In the genomic region with DNA sequence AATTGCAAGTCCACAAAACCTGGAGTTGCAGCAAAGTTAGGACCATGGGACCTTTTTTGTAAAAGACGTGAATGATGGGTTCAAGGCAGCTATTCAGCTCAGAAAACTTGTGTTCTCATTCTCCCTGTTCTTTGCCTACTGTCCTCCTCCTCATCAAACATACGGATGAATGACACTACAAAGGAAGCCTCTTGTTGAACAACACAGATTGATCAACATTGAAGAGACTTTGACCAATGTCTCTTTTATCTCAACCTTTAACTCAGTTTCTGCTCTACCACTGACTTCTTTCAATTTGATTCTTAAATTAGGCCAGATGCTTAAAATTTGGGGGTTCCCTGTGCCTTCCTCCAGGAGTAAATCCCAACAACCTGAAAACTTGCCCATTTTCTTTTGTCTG, we compare ENCODE assay signal across 1 cellular context.
TF ChIP-seq lines count a peak whose summit lies in the region.

No MANE protein-coding gene starts in this region.

TF ChIP-seq in HepG2, 621 proteins besides CTCF, POLR2A, EP300 and RAD21 (continued from another document and continues in another):
- TF ChIP-seq, protein P1, sequence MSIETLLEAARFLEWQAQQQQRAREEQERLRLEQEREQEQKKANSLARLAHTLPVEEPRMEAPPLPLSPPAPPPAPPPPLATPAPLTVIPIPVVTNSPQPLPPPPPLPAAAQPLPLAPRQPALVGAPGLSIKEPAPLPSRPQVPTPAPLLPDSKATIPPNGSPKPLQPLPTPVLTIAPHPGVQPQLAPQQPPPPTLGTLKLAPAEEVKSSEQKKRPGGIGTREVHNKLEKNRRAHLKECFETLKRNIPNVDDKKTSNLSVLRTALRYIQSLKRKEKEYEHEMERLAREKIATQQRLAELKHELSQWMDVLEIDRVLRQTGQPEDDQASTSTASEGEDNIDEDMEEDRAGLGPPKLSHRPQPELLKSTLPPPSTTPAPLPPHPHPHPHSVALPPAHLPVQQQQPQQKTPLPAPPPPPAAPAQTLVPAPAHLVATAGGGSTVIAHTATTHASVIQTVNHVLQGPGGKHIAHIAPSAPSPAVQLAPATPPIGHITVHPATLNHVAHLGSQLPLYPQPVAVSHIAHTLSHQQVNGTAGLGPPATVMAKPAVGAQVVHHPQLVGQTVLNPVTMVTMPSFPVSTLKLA (IDR thresholded peaks at IDR 0.05): no peak
- TF ChIP-seq ELF3 (CRISPR knock-in tag; IDR thresholded peaks at IDR 0.05) (peak; percentile 53; the same call in 1 of the 2 replicates), PPARG (CRISPR knock-in tag; conservative IDR thresholded peaks at IDR 0.05) (peak; percentile 96), RCOR2 (CRISPR knock-in tag; IDR thresholded peaks at IDR 0.05) (peak; percentile 74; the same call in 1 of the 2 replicates), NCOA2 (CRISPR knock-in tag; IDR thresholded peaks at IDR 0.05) (peak; percentile 74), CEBPG (CRISPR knock-in tag; IDR thresholded peaks at IDR 0.05) (peak; percentile 62; the same call in 1 of the 2 replicates), TARDBP (CRISPR knock-in tag; IDR thresholded peaks at IDR 0.05) (peak; percentile 54; the same call in 1 of the 2 replicates), ZNF720 (CRISPR knock-in tag; IDR thresholded peaks at IDR 0.05) (no peak), NFIC (IDR thresholded peaks at IDR 0.05; ENCODE audit: low read length) (peak; percentile 85), MED1 (CRISPR knock-in tag; IDR thresholded peaks at IDR 0.05) (peak; percentile 48; the same call in 1 of the 2 replicates), HMG20B (CRISPR knock-in tag; conservative IDR thresholded peaks at IDR 0.05) (0 out of 2 replicates have a peak, but pooled peaks have one; percentile 54), EHMT2 (IDR thresholded peaks at IDR 0.05; ENCODE audit: borderline replicate concordance, low read depth, low read length) (peak; percentile 57; the same call in 1 of the 2 replicates), NR2F6 (IDR thresholded peaks at IDR 0.05) (peak; percentile 56), NR2F6 (CRISPR knock-in tag; IDR thresholded peaks at IDR 0.05) (peak; percentile 36; the same call in 1 of the 2 replicates), RXRB (CRISPR knock-in tag; IDR thresholded peaks at IDR 0.05; ENCODE audit: borderline replicate concordance) (peak; percentile 90), TEAD3 (CRISPR knock-in tag; optimal IDR thresholded peaks at IDR 0.05; ENCODE audit: borderline replicate concordance) (peak; percentile 53), ZNF652 (CRISPR knock-in tag; IDR thresholded peaks at IDR 0.05; ENCODE audit: borderline replicate concordance, low read depth) (no peak), ZNF180 (CRISPR knock-in tag; IDR thresholded peaks at IDR 0.05; ENCODE audit: borderline replicate concordance, low read depth) (no peak), ZNF30 (CRISPR knock-in tag; IDR thresholded peaks at IDR 0.05) (no peak), HMG20A (CRISPR knock-in tag; IDR thresholded peaks at IDR 0.05; ENCODE audit: borderline replicate concordance) (peak; percentile 84), TBP (CRISPR knock-in tag; IDR thresholded peaks at IDR 0.05) (no peak), HHEX (CRISPR knock-in tag; IDR thresholded peaks at IDR 0.05) (peak; percentile 49; the same call in 1 of the 2 replicates), CEBPB (IDR thresholded peaks at IDR 0.05; ENCODE audit: borderline replicate concordance, low read depth, low read length) (peak; percentile 46; the same call in 1 of the 2 replicates), POLR2AphosphoS5 (IDR thresholded peaks at IDR 0.05; ENCODE audit: low read depth, low read length) (no peak), ZFP36L1 (CRISPR knock-in tag; IDR thresholded peaks at IDR 0.05) (0 out of 2 replicates have a peak, but pooled peaks have one; percentile 42), RARA (CRISPR knock-in tag; IDR thresholded peaks at IDR 0.05) (peak; percentile 59; the same call in 1 of the 2 replicates), RBAK (CRISPR knock-in tag; IDR thresholded peaks at IDR 0.05) (peak; percentile 59; the same call in 1 of the 2 replicates), PTBP1 (IDR thresholded peaks at IDR 0.05; ENCODE audit: low read depth, low read length, poor library complexity, severe bottlenecking) (no peak), ZNF775 (CRISPR knock-in tag; IDR thresholded peaks at IDR 0.05; ENCODE audit: borderline replicate concordance) (no peak), SAP130 (CRISPR knock-in tag; IDR thresholded peaks at IDR 0.05; ENCODE audit: low read depth) (peak; percentile 44; the same call in 1 of the 2 replicates)
- TF ChIP-seq, protein P2, sequence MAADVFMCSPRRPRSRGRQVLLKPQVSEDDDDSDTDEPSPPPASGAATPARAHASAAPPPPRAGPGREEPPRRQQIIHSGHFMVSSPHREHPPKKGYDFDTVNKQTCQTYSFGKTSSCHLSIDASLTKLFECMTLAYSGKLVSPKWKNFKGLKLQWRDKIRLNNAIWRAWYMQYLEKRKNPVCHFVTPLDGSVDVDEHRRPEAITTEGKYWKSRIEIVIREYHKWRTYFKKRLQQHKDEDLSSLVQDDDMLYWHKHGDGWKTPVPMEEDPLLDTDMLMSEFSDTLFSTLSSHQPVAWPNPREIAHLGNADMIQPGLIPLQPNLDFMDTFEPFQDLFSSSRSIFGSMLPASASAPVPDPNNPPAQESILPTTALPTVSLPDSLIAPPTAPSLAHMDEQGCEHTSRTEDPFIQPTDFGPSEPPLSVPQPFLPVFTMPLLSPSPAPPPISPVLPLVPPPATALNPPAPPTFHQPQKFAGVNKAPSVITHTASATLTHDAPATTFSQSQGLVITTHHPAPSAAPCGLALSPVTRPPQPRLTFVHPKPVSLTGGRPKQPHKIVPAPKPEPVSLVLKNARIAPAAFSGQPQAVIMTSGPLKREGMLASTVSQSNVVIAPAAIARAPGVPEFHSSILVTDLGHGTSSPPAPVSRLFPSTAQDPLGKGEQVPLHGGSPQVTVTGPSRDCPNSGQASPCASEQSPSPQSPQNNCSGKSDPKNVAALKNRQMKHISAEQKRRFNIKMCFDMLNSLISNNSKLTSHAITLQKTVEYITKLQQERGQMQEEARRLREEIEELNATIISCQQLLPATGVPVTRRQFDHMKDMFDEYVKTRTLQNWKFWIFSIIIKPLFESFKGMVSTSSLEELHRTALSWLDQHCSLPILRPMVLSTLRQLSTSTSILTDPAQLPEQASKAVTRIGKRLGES (CRISPR knock-in tag; IDR thresholded peaks at IDR 0.05; ENCODE audit: borderline replicate concordance): no peak
- TF ChIP-seq, protein P3, sequence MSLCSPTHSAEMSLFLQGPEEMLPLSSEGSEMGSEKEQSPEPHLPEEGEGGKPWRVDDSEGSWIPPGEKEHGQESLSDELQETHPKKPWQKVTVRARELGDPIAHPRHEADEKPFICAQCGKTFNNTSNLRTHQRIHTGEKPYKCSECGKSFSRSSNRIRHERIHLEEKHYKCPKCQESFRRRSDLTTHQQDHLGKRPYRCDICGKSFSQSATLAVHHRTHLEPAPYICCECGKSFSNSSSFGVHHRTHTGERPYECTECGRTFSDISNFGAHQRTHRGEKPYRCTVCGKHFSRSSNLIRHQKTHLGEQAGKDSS (CRISPR knock-in tag; IDR thresholded peaks at IDR 0.05; ENCODE audit: borderline replicate concordance, low read depth): no peak
- TF ChIP-seq, protein P4, sequence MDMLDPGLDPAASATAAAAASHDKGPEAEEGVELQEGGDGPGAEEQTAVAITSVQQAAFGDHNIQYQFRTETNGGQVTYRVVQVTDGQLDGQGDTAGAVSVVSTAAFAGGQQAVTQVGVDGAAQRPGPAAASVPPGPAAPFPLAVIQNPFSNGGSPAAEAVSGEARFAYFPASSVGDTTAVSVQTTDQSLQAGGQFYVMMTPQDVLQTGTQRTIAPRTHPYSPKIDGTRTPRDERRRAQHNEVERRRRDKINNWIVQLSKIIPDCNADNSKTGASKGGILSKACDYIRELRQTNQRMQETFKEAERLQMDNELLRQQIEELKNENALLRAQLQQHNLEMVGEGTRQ (IDR thresholded peaks at IDR 0.05; ENCODE audit: low read depth, low read length): no peak
- TF ChIP-seq, protein P4 (CRISPR knock-in tag; IDR thresholded peaks at IDR 0.05; ENCODE audit: borderline replicate concordance): no peak
- TF ChIP-seq, protein P5, sequence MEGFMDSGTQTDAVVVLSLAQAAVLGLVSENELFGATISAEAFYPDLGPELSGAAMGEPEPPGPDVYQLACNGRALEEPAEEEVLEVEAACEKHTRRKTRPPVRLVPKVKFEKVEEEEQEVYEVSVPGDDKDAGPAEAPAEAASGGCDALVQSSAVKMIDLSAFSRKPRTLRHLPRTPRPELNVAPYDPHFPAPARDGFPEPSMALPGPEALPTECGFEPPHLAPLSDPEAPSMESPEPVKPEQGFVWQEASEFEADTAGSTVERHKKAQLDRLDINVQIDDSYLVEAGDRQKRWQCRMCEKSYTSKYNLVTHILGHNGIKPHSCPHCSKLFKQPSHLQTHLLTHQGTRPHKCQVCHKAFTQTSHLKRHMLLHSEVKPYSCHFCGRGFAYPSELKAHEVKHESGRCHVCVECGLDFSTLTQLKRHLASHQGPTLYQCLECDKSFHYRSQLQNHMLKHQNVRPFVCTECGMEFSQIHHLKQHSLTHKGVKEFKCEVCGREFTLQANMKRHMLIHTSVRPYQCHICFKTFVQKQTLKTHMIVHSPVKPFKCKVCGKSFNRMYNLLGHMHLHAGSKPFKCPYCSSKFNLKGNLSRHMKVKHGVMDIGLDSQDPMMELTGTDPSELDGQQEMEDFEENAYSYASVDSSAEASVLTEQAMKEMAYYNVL (CRISPR knock-in tag; IDR thresholded peaks at IDR 0.05; ENCODE audit: borderline replicate concordance): peak; percentile 96
- TF ChIP-seq, protein P6, sequence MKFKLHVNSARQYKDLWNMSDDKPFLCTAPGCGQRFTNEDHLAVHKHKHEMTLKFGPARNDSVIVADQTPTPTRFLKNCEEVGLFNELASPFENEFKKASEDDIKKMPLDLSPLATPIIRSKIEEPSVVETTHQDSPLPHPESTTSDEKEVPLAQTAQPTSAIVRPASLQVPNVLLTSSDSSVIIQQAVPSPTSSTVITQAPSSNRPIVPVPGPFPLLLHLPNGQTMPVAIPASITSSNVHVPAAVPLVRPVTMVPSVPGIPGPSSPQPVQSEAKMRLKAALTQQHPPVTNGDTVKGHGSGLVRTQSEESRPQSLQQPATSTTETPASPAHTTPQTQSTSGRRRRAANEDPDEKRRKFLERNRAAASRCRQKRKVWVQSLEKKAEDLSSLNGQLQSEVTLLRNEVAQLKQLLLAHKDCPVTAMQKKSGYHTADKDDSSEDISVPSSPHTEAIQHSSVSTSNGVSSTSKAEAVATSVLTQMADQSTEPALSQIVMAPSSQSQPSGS (CRISPR knock-in tag; IDR thresholded peaks at IDR 0.05): peak; percentile 23; the same call in 1 of the 2 replicates
- TF ChIP-seq, protein P7, sequence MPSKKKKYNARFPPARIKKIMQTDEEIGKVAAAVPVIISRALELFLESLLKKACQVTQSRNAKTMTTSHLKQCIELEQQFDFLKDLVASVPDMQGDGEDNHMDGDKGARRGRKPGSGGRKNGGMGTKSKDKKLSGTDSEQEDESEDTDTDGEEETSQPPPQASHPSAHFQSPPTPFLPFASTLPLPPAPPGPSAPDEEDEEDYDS (CRISPR knock-in tag; IDR thresholded peaks at IDR 0.05): 0 out of 2 replicates have a peak, but pooled peaks have one; percentile 16
- TF ChIP-seq, protein P8, sequence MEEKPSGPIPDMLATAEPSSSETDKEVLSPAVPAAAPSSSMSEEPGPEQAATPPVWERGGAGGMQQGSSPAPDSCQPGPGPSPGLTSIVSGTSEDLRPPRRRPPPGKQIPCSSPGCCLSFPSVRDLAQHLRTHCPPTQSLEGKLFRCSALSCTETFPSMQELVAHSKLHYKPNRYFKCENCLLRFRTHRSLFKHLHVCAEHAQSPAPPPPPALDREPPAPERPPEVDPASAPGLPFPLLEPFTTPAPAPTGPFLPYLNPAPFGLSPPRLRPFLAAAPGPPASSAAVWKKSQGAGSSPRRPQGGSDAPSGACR (CRISPR knock-in tag; IDR thresholded peaks at IDR 0.05): no peak
- TF ChIP-seq, protein P9, sequence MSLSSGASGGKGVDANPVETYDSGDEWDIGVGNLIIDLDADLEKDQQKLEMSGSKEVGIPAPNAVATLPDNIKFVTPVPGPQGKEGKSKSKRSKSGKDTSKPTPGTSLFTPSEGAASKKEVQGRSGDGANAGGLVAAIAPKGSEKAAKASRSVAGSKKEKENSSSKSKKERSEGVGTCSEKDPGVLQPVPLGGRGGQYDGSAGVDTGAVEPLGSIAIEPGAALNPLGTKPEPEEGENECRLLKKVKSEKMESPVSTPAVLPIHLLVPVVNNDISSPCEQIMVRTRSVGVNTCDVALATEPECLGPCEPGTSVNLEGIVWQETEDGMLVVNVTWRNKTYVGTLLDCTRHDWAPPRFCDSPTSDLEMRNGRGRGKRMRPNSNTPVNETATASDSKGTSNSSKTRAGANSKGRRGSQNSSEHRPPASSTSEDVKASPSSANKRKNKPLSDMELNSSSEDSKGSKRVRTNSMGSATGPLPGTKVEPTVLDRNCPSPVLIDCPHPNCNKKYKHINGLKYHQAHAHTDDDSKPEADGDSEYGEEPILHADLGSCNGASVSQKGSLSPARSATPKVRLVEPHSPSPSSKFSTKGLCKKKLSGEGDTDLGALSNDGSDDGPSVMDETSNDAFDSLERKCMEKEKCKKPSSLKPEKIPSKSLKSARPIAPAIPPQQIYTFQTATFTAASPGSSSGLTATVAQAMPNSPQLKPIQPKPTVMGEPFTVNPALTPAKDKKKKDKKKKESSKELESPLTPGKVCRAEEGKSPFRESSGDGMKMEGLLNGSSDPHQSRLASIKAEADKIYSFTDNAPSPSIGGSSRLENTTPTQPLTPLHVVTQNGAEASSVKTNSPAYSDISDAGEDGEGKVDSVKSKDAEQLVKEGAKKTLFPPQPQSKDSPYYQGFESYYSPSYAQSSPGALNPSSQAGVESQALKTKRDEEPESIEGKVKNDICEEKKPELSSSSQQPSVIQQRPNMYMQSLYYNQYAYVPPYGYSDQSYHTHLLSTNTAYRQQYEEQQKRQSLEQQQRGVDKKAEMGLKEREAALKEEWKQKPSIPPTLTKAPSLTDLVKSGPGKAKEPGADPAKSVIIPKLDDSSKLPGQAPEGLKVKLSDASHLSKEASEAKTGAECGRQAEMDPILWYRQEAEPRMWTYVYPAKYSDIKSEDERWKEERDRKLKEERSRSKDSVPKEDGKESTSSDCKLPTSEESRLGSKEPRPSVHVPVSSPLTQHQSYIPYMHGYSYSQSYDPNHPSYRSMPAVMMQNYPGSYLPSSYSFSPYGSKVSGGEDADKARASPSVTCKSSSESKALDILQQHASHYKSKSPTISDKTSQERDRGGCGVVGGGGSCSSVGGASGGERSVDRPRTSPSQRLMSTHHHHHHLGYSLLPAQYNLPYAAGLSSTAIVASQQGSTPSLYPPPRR (CRISPR knock-in tag; IDR thresholded peaks at IDR 0.05; ENCODE audit: borderline replicate concordance): peak; percentile 69
- TF ChIP-seq, protein P10, sequence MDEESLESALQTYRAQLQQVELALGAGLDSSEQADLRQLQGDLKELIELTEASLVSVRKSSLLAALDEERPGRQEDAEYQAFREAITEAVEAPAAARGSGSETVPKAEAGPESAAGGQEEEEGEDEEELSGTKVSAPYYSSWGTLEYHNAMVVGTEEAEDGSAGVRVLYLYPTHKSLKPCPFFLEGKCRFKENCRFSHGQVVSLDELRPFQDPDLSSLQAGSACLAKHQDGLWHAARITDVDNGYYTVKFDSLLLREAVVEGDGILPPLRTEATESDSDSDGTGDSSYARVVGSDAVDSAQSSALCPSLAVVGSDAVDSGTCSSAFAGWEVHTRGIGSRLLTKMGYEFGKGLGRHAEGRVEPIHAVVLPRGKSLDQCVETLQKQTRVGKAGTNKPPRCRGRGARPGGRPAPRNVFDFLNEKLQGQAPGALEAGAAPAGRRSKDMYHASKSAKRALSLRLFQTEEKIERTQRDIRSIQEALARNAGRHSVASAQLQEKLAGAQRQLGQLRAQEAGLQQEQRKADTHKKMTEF (CRISPR knock-in tag; IDR thresholded peaks at IDR 0.05): peak; percentile 44; the same call in 1 of the 2 replicates
